ENCODE assay signal across 8 cellular contexts in genomic region chr2:85419009-85419711, GRCh38. TPM values are rescaled to one million over a fixed set of nuclear protein-coding genes. Genes with fewer than 3 reads are reported as not detected.
DNase-seq lines count a peak whose midpoint lies in the region; TF ChIP-seq lines count a peak whose summit lies in the region.

No MANE protein-coding gene starts in this region.

- in situ Hi-C loops in GM13976 (cut with MboI; ENCODE audit: low sequenced_read_pairs, unreplicated experiment): no loop called here

- WGBS in smooth muscle cell (ENCODE audit: low lambda C conversion rate): 76% methylated on average over 17 of the region's 17 CpGs

- H3F3A ChIP-seq in smooth muscle cell (ENCODE audit: low read depth): peaks cover 3% of the 10 kb centered on the region

- peak overlapping the region; percentile 62 for H3K9ac ChIP-seq in smooth muscle cell (ENCODE audit: low read depth)

- H3K4me2 ChIP-seq in smooth muscle cell: peak overlapping the region; percentile 89

- peak; percentile 16 for DNase-seq in DMS153 (lab: John Stamatoyannopoulos, UW)
- DNase-seq in DMS153 treated with DMSO at 0.1 percent for 48 hours (lab: John Stamatoyannopoulos, UW; ENCODE audit: unreplicated experiment): no peak
- DNase-seq in left ventricle myocardium inferior: no peak
- DNase-seq in smooth muscle cell (lab: John Stamatoyannopoulos, UW; ENCODE audit: unreplicated experiment): no peak
- no peak for DNase-seq in GM13976 (ENCODE audit: low spot score)
- no peak for DNase-seq in NCI-H774 (lab: John Stamatoyannopoulos, UW)
- DNase-seq in SKM-1 treated with dmso at 0.1 percent for 144 hours (lab: John Stamatoyannopoulos, UW; ENCODE audit: unreplicated experiment): no peak

- TF ChIP-seq CTCF in VCaP (conservative IDR thresholded peaks at IDR 0.05) (no peak), left ventricle myocardium inferior (IDR thresholded peaks at IDR 0.05; ENCODE audit: borderline replicate concordance) (no peak), smooth muscle cell (IDR thresholded peaks at IDR 0.05; ENCODE audit: borderline replicate concordance, insufficient read depth, poor library complexity, severe bottlenecking) (no peak), GM13976 (IDR thresholded peaks at IDR 0.05; ENCODE audit: borderline replicate concordance, control extremely low read depth, extremely low read depth, insufficient read depth, missing control alignments) (no peak)

- peaks cover 43% of the 10 kb centered on the region for H3K4me1 ChIP-seq in left ventricle myocardium inferior
- H3K4me1 ChIP-seq in smooth muscle cell (ENCODE audit: low read depth): peaks cover 10% of the 10 kb centered on the region

- peaks cover 2% of the 10 kb centered on the region for H3K27me3 ChIP-seq in left ventricle myocardium inferior (ENCODE audit: low read depth)
- H3K27me3 ChIP-seq in smooth muscle cell (ENCODE audit: low read depth): no peaks in the 10 kb centered on the region

- H3K36me3 ChIP-seq in left ventricle myocardium inferior: no peaks in the 10 kb centered on the region
- no peaks in the 10 kb centered on the region for H3K36me3 ChIP-seq in smooth muscle cell (ENCODE audit: low read depth)

- intact Hi-C loops in left ventricle myocardium inferior (cut with micrococcal nuclease): no loop called here

- H3K4me3 ChIP-seq in left ventricle myocardium inferior (peak overlapping the region; percentile 87), smooth muscle cell (peak overlapping the region; percentile 66)

- H3K27ac ChIP-seq in VCaP (peak overlapping the region; percentile 99), left ventricle myocardium inferior (replicated peaks) (peak overlapping the region; percentile 97), smooth muscle cell (ENCODE audit: low read depth) (peak overlapping the region; percentile 59)

- H2AFZ ChIP-seq in smooth muscle cell (ENCODE audit: low read depth): peak overlapping the region; percentile 80

- H3K79me2 ChIP-seq in smooth muscle cell (ENCODE audit: low read depth): no peaks in the 10 kb centered on the region

- no peaks in the 10 kb centered on the region for H4K20me1 ChIP-seq in smooth muscle cell (ENCODE audit: low read depth)

- no peaks in the 10 kb centered on the region for H3K9me3 ChIP-seq in left ventricle myocardium inferior (replicated peaks)
- H3K9me3 ChIP-seq in smooth muscle cell (replicated peaks; ENCODE audit: low read depth): no peaks in the 10 kb centered on the region

RNA-seq across cellular contexts. Expression of gene SH2D6, which starts 0.6 kb away (rescaled TPM):
- total RNA-seq in left ventricle myocardium inferior: not detected
- total RNA-seq in smooth muscle cell: not detected in 2 replicates
- not detected in 2 replicates for polyA plus RNA-seq in smooth muscle cell

RNA-seq across cellular contexts. Expression of gene CAPG, which starts 9.0 kb away (rescaled TPM):
- total RNA-seq in left ventricle myocardium inferior (3.5 TPM), smooth muscle cell (50.1 and 51.6 TPM in 2 replicates)
- 96.2 and 183 TPM in 2 replicates for polyA plus RNA-seq in smooth muscle cell

Comparison
In these comparisons a context has a peak if more than half of its experiments do, and no peak if none do; other contexts are left out.
1. RNA of gene CAPG, which starts 9.0 kb away (total RNA-seq): 50.1 to 51.6 TPM in smooth muscle cell; 3.5 TPM in left ventricle myocardium inferior (single experiment); every median in the first group is over 10 times any median in the second.
2. Peak in every context shown above with its lines, with median percentiles within 50 percentile points of each other: H3K27ac ChIP-seq.